12 cellular contexts compared by ENCODE assay signal in genomic region chr10:87531908-87532622, GRCh38. TPM values are rescaled to one million over a fixed set of nuclear protein-coding genes. Genes with fewer than 3 reads are reported as not detected.
DNase-seq lines count a peak whose midpoint lies in the region; ATAC-seq, FAIRE-seq and TF ChIP-seq lines count a peak whose summit lies in the region.
"Had no signal": no experiment of that assay in that cellular context is flagged by ENCODE, and none has a peak within 500 bp of the region (broad histone marks: within the 10 kb centered on the region; RNA-seq: fewer than 3 reads in every experiment).

No MANE protein-coding gene starts in this region.

- H3K27ac ChIP-seq in gastroesophageal sphincter (peak overlapping the region; percentile 37 to 62 (median 51)), prostate gland (peak overlapping the region; percentile 23 to 27), A673 (ENCODE audit: low read depth, low read length, poor library complexity, severe bottlenecking) (no peak overlapping the region)
- H3K27ac ChIP-seq: BLaER1 had no signal

- H3K4me3 ChIP-seq in adipocyte (ENCODE audit: low read length) (no peak overlapping the region), gastroesophageal sphincter (no peak overlapping the region), prostate gland (no peak overlapping the region), A673 (ENCODE audit: low read depth, low read length, poor library complexity, severe bottlenecking) (no peak overlapping the region)
- H3K4me3 ChIP-seq: BLaER1 had no signal

- intact Hi-C loops in prostate gland (cut with DNase I) (loop anchor here (5.0 kb wide), 2 partner anchors 125 to 205 kb away; partner anchors contain the start of gene PAPSS2), A673 (cut with micrococcal nuclease; ENCODE audit: unreplicated experiment) (loop anchor here (5.0 kb wide), 1 partner anchor 205 kb away; no protein-coding TSS in a partner anchor)

- no peak for TF ChIP-seq EP300 in gastroesophageal sphincter (IDR thresholded peaks at IDR 0.05)

- CTCF ChIA-PET in A673 (lab: Charles Lee), result no interaction called here

- H3K9me3 ChIP-seq in adipocyte (ENCODE audit: control insufficient read depth, low read length), result no peaks in the 10 kb centered on the region
- peaks cover 0 to 12% (median 0%) of the 10 kb centered on the region in 3 donors for H3K9me3 ChIP-seq in gastroesophageal sphincter
- H3K9me3 ChIP-seq in prostate gland, result no peaks in the 10 kb centered on the region
- H3K9me3 ChIP-seq in A673 (ENCODE audit: low read depth, low read length, poor library complexity, severe bottlenecking), result no peaks in the 10 kb centered on the region

- ATAC-seq in gastroesophageal sphincter, result peak; percentile 86
- ATAC-seq: activated CD4-positive, CD25-positive, alpha-beta regulatory T cell treated with anti-CD3 and anti-CD28 coated beads, Interleukin-2, amount 50 U/mL, for 24 hours; stimulated activated naive B cell treated with anti-CD40 and anti-IgM and Interleukin-4, amounts not matched to agents 10 μg/mL and 1 μg/mL and 100 μg/mL, for 72 hours had no signal

- peak; percentile 5 for FAIRE-seq in GM18507 (lab: Jason Lieb, UNC)
- FAIRE-seq: H1 had no signal

- no TSS peak for BruUV-seq in A673 (replicated peaks; lab: Mats Ljungman, UMichigan)

- WGBS in gastroesophageal sphincter (ENCODE audit: low coverage in 1 of 2), 2 donors, result 16 to 32% methylated on average over 4 of the region's 4 CpGs
- 46% methylated on average over 4 of the region's 4 CpGs for WGBS in prostate gland

- H3K4me1 ChIP-seq in adipocyte (ENCODE audit: control insufficient read depth, insufficient read depth, low read length) (peaks cover 19% of the 10 kb centered on the region), gastroesophageal sphincter (peaks cover 0 to 29% (median 0%) of the 10 kb centered on the region in 3 donors), prostate gland (replicated peaks) (no peaks in the 10 kb centered on the region), A673 (ENCODE audit: insufficient read depth, low read length, poor library complexity, severe bottlenecking) (no peaks in the 10 kb centered on the region)
- H3K4me1 ChIP-seq: BLaER1 had no signal

- H3K27me3 ChIP-seq in adipocyte (replicated peaks; ENCODE audit: control insufficient read depth, insufficient read depth, low read length) (no peaks in the 10 kb centered on the region), gastroesophageal sphincter (no peaks in the 10 kb centered on the region), prostate gland (replicated peaks; ENCODE audit: insufficient read depth) (no peaks in the 10 kb centered on the region), A673 (replicated peaks; ENCODE audit: insufficient read depth, low read depth, low read length, poor library complexity) (no peaks in the 10 kb centered on the region)
- H3K27me3 ChIP-seq: BLaER1 had no signal

- no peak for TF ChIP-seq POLR2A in gastroesophageal sphincter (IDR thresholded peaks at IDR 0.05)
- no peak for TF ChIP-seq POLR2A in prostate gland (IDR thresholded peaks at IDR 0.05)

- TF ChIP-seq CTCF in gastroesophageal sphincter (IDR thresholded peaks at IDR 0.05) (no peak), prostate gland (IDR thresholded peaks at IDR 0.05) (no peak), A673 (conservative IDR thresholded peaks at IDR 0.05; ENCODE audit: low read depth, low read length) (no peak)

- peak overlapping the region; percentile 21 for H3K9ac ChIP-seq in adipocyte (ENCODE audit: low read length)
- H3K9ac ChIP-seq: BLaER1 had no signal

- peaks cover 15% of the 10 kb centered on the region for H3K36me3 ChIP-seq in adipocyte (ENCODE audit: control insufficient read depth, insufficient read depth, low read length, severe bottlenecking)
- peaks cover 0 to 31% of the 10 kb centered on the region in 2 donors for H3K36me3 ChIP-seq in gastroesophageal sphincter
- no peaks in the 10 kb centered on the region for H3K36me3 ChIP-seq in prostate gland
- H3K36me3 ChIP-seq in A673 (ENCODE audit: insufficient read depth, low read length, poor library complexity, severe bottlenecking), result no peaks in the 10 kb centered on the region

- DNase-seq in GM18507 (ENCODE audit: extremely low spot score, insufficient read length, low read depth) (no peak), adipocyte (ENCODE audit: low read depth) (peak; percentile 42), prostate gland (ENCODE audit: low spot score) (no peak), NCI-H526 treated with DMSO at 0.1 percent for 48 hours (lab: John Stamatoyannopoulos, UW) (no peak), A673 (ENCODE audit: low spot score) (no peak), COR-L47 (lab: John Stamatoyannopoulos, UW) (no peak)
- no peak for DNase-seq in activated T-cell treated with anti-CD3 and anti-CD28 coated beads, Interleukin-2, amount 50 U/mL, for 48 hours
- DNase-seq: stimulated activated naive B cell treated with anti-CD40 and anti-IgM and Interleukin-4, amounts not matched to agents 10 μg/mL and 1 μg/mL and 100 μg/mL, for 72 hours had no signal

- POLR2A ChIA-PET in A673 (lab: Charles Lee; ENCODE audit: low non-redundant PET), result no interaction called here

RNA-seq across cellular contexts. Expression of gene MINPP1, which starts 27.4 kb away (rescaled TPM):
- total RNA-seq in gastroesophageal sphincter, result 10 to 100 TPM in 2 of 4 donors, 1 to 10 TPM in 2; 9.7 to 20.1 (median 10.1) TPM
- total RNA-seq in prostate gland, result 10 to 100 TPM; 26.6 to 29.3 TPM
- 13.5 and 15.2 TPM in 2 replicates for total RNA-seq in A673 (2021)
